Comparison of ENCODE assay signal across 25 cellular contexts in the genomic region with DNA sequence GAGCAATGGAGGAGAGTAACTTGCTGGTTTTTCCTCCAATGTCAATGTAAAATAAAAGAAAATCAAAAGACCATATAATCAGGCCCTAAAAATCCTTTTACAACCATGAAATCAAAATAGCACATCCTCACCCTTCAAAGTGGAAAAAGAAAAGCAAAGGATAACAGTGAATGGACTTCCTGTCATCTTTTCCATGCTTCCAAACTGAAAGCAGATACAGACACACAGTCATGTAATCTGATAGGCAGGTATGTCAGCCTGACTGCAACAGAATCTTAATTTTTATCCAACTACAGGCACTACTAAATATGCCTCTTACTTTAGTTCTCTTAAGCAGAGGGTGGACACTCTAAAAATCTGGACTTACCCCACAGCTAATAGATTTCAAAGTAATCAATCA.
"Had no signal": no experiment of that assay in that cellular context is flagged by ENCODE, and none has a peak within 500 bp of the region (broad histone marks: within the 10 kb centered on the region; RNA-seq: fewer than 3 reads in every experiment).

No MANE protein-coding gene starts in this region.

- H3K27ac ChIP-seq: brain microvascular endothelial cell, cardiac muscle cell, SJSA1 had no signal

- FAIRE-seq: K562, RCC 7860 had no signal

- H3K27me3 ChIP-seq: brain microvascular endothelial cell, cardiac muscle cell, SJSA1 had no signal

- H3K9me3 ChIP-seq: SJSA1 had no signal

- ATAC-seq: activated T-cell treated with anti-CD3 and anti-CD28 coated beads, Interleukin-2, amount 50 U/mL, for 72 hours; K562; PC-3; T-helper 17 cell; WTC11 had no signal

- H3K4me3 ChIP-seq: cardiac muscle cell, K562, SJSA1 had no signal

- H3K4me1 ChIP-seq: SJSA1 had no signal

- DNase-seq: activated CD4-positive, alpha-beta T cell treated with anti-CD3 and anti-CD28 coated beads for 48 hours; activated CD4-positive, alpha-beta T cell treated with anti-CD3 and anti-CD28 coated beads, Interleukin-2, amount 50 U/mL, for 4 hours; activated CD4-positive, CD25-positive, alpha-beta regulatory T cell treated with anti-CD3 and anti-CD28 coated beads, Interleukin-2, amount 50 U/mL, for 72 hours; activated CD8-positive, alpha-beta memory T cell treated with anti-CD3 and anti-CD28 coated beads for 24 hours; activated naive CD4-positive, alpha-beta T cell treated with anti-CD3 and anti-CD28 coated beads, Interleukin-2, amount 50 U/mL, for 16 hours; activated T-cell treated with anti-CD3 and anti-CD28 coated beads, Interleukin-2, amount 50 U/mL, for 72 hours; brain microvascular endothelial cell; Karpas-422; MM.1S; NCI-H1105 treated with DMSO at 0.1 percent for 48 hours; NCI-H1436 treated with DMSO at 0.1 percent for 48 hours; NCI-H187; NCI-H2081; NCI-H345; NCI-H510A treated with DMSO at 0.1 percent for 48 hours; NCI-H69; PC-3; SHP77; T-helper 17 cell; T-helper 9 cell had no signal
